In the genomic region with DNA sequence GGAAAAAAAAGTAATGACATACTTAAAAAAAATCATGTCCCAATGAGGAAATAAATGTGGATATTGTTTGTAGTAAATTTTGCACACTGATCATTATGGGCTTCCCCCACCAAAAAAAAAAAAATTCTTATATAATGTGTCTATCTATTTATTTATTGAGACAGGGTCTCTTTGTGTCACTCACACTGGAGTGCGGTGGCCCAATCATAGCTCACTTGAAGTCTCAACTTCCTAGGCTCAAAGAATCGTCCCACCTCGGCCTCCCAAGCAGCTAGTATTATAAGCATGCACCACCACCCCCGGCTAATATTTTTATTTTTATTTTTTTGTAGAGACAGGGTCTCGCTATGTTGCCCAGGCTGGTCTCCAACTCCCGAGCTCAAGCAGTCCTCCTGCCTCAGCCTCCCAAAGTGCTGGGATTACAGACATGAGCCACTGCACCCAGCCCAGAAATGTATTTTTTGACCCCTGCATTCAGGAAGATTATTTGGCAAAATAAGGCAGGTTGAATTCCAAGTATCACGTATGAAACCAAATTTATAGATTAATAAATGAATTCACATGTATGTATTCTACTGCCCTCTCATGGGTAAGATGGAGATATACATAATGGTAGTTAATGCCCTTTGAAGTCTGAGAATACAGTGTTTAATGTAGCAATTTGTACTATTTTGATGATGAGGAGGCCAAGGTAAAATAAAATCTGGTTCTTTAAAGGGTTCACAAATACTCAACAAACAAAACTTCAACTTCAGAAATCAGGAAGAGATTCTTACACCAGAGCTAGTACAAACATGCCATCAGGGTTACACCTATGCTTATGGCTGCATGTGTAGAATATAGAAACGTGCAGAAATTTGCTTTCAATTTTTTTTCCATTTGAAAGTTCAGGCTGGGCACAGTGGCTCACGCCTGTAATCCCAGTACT, we compare ENCODE assay signal across 9 cellular contexts. TPM values are rescaled to one million over a fixed set of nuclear protein-coding genes. Genes with fewer than 3 reads are reported as not detected.
DNase-seq lines count a peak whose midpoint lies in the region; ATAC-seq, FAIRE-seq and TF ChIP-seq lines count a peak whose summit lies in the region.
"Had no signal": no experiment of that assay in that cellular context is flagged by ENCODE, and none has a peak within 500 bp of the region (broad histone marks: within the 10 kb centered on the region; RNA-seq: fewer than 3 reads in every experiment).

No MANE protein-coding gene starts in this region.

- H3K36me3 ChIP-seq in CD4-positive, CD25-positive, alpha-beta regulatory T cell (ENCODE audit: control insufficient read depth, insufficient read depth, low read length), result no peaks in the 10 kb centered on the region
- no peaks in the 10 kb centered on the region for H3K36me3 ChIP-seq in HepG2 (replicated peaks in 1 of 2; ENCODE audit: control insufficient read depth in 1 of 2, insufficient read depth in 2 of 2, low read length in 2 of 2)
- no peaks in the 10 kb centered on the region for H3K36me3 ChIP-seq in HAP-1 (replicated peaks)

- H3K27ac ChIP-seq in CD4-positive, CD25-positive, alpha-beta regulatory T cell (ENCODE audit: insufficient read depth, low read length, poor library complexity, severe bottlenecking), result no peak overlapping the region
- no peak overlapping the region for H3K27ac ChIP-seq in HepG2 (ENCODE audit: extremely low read length, insufficient read depth, low read length)

- WGBS in HepG2 (ENCODE audit: low lambda C conversion rate), result 48% methylated on average over 9 of the region's 9 CpGs

- H3K4me1 Mint-ChIP-seq in CD4-positive, CD25-positive, alpha-beta regulatory T cell, result peaks cover 6 to 12% (median 9%) of the 10 kb centered on the region in 4 donors
- peaks cover 8% of the 10 kb centered on the region for H3K4me1 Mint-ChIP-seq in activated T-helper 1 cell treated with anti-CD3 and anti-CD28 coated beads, Interleukin-12 subunit alpha, Interleukin-12 subunit beta, Interleukin-2, Interleukin-4 antibody, amounts not matched to agents 30 ng/mL and 10 ng/mL and 1 ng/mL, durations not matched to agents 14 hours and 24 hours and 36 hours (ENCODE audit: low read depth)

- no peak for TF ChIP-seq RAD21 in HepG2 (CRISPR knock-in tag; IDR thresholded peaks at IDR 0.05)

- H3K9me3 Mint-ChIP-seq in CD4-positive, CD25-positive, alpha-beta regulatory T cell, result no peaks in the 10 kb centered on the region
- H3K9me3 Mint-ChIP-seq in activated T-helper 1 cell treated with anti-CD3 and anti-CD28 coated beads, Interleukin-12 subunit alpha, Interleukin-12 subunit beta, Interleukin-2, Interleukin-4 antibody, amounts not matched to agents 30 ng/mL and 10 ng/mL and 1 ng/mL, durations not matched to agents 14 hours and 24 hours and 36 hours, result no peaks in the 10 kb centered on the region

- BruUV-seq in HepG2 (replicated peaks; lab: Mats Ljungman, UMichigan), result no TSS peak

- peak overlapping the region in 2 of 4 donors; percentile 22 to 70 for H3K4me3 Mint-ChIP-seq in CD4-positive, CD25-positive, alpha-beta regulatory T cell
- peak overlapping the region; percentile 3 for H3K4me3 Mint-ChIP-seq in activated T-helper 1 cell treated with anti-CD3 and anti-CD28 coated beads, Interleukin-12 subunit alpha, Interleukin-12 subunit beta, Interleukin-2, Interleukin-4 antibody, amounts not matched to agents 30 ng/mL and 10 ng/mL and 1 ng/mL, durations not matched to agents 14 hours and 24 hours and 36 hours

- TF ChIP-seq EP300 in HepG2 (IDR thresholded peaks at IDR 0.05; ENCODE audit: low read depth in 2 of 2, low read length in 2 of 2) (no peak), HepG2 (CRISPR knock-in tag; IDR thresholded peaks at IDR 0.05; ENCODE audit: borderline replicate concordance) (no peak)

- CTCF ChIA-PET in HepG2 (lab: Yijun Ruan, JAX; ENCODE audit: low intra/inter-chr PET ratio, low total read pairs), result interaction anchor here (2.9 kb wide), 1 partner anchor 325 kb away, joined by 12 read pairs; no protein-coding TSS in a partner anchor

- H3K27me3 Mint-ChIP-seq in CD4-positive, CD25-positive, alpha-beta regulatory T cell, result peaks cover 62% of the 10 kb centered on the region
- peaks cover 48% of the 10 kb centered on the region for H3K27me3 Mint-ChIP-seq in activated T-helper 1 cell treated with anti-CD3 and anti-CD28 coated beads, Interleukin-12 subunit alpha, Interleukin-12 subunit beta, Interleukin-2, Interleukin-4 antibody, amounts not matched to agents 30 ng/mL and 10 ng/mL and 1 ng/mL, durations not matched to agents 14 hours and 24 hours and 36 hours (ENCODE audit: insufficient read depth)

- H3K27ac Mint-ChIP-seq in CD4-positive, CD25-positive, alpha-beta regulatory T cell, result no peak overlapping the region
- H3K27ac Mint-ChIP-seq in activated T-helper 1 cell treated with anti-CD3 and anti-CD28 coated beads, Interleukin-12 subunit alpha, Interleukin-12 subunit beta, Interleukin-2, Interleukin-4 antibody, amounts not matched to agents 30 ng/mL and 10 ng/mL and 1 ng/mL, durations not matched to agents 14 hours and 24 hours and 36 hours, result no peak overlapping the region

- H3K36me3 Mint-ChIP-seq in CD4-positive, CD25-positive, alpha-beta regulatory T cell, result no peaks in the 10 kb centered on the region
- no peaks in the 10 kb centered on the region for H3K36me3 Mint-ChIP-seq in activated T-helper 1 cell treated with anti-CD3 and anti-CD28 coated beads, Interleukin-12 subunit alpha, Interleukin-12 subunit beta, Interleukin-2, Interleukin-4 antibody, amounts not matched to agents 30 ng/mL and 10 ng/mL and 1 ng/mL, durations not matched to agents 14 hours and 24 hours and 36 hours (ENCODE audit: low read depth)

- no peaks in the 10 kb centered on the region for H3K9me3 ChIP-seq in CD4-positive, CD25-positive, alpha-beta regulatory T cell (ENCODE audit: control insufficient read depth in 2 of 2, low read length in 2 of 2)
- no peaks in the 10 kb centered on the region for H3K9me3 ChIP-seq in HepG2 (ENCODE audit: low read length)
- no peaks in the 10 kb centered on the region for H3K9me3 ChIP-seq in HAP-1

- TF ChIP-seq POLR2A in HepG2 (IDR thresholded peaks at IDR 0.05; ENCODE audit: insufficient read depth in 1 of 2, low read depth in 2 of 2, low read length in 2 of 2), result no peak

- peak in 2 of 3 donors; percentile 12 to 32 for DNase-seq in CD4-positive, CD25-positive, alpha-beta regulatory T cell
- peak; percentile 22 for DNase-seq in HT-29 (ENCODE audit: low spot score)
- no peak for DNase-seq in activated T-helper 1 cell treated with anti-CD3 and anti-CD28 coated beads, Interleukin-12 subunit alpha, Interleukin-12 subunit beta, Interleukin-2, Interleukin-4 antibody, amounts not matched to agents 30 ng/mL and 10 ng/mL and 1 ng/mL, durations not matched to agents 14 hours and 24 hours and 36 hours (ENCODE audit: low spot score)
- DNase-seq in HepG2 (ENCODE audit: low spot score), result no peak
- DNase-seq in HAP-1 (ENCODE audit: low spot score in 2 of 2), result no peak
- DNase-seq in T-helper 1 cell, result no peak

- no peak for FAIRE-seq in HepG2 (lab: Jason Lieb, UNC)

- H4K20me1 ChIP-seq in HepG2 (ENCODE audit: insufficient read depth, low read length), result no peaks in the 10 kb centered on the region

- in situ Hi-C loops in HepG2 (cut with HindIII; ENCODE audit: extremely low pct_ligation_motif_present, low pct_unique_long_range_greater_than_20kb), result no loop called here
- in situ Hi-C loops in HAP-1 (cut with MboI; ENCODE audit: low sequenced_read_pairs), result no loop called here

- no peak overlapping the region for H2AFZ ChIP-seq in HepG2 (ENCODE audit: low read length)

- intact Hi-C loops in activated T-helper 1 cell treated with anti-CD3 and anti-CD28 coated beads, Interleukin-12 subunit alpha, Interleukin-12 subunit beta, Interleukin-2, Interleukin-4 antibody, amounts not matched to agents 30 ng/mL and 10 ng/mL and 1 ng/mL, durations not matched to agents 14 hours and 24 hours and 36 hours (cut with micrococcal nuclease), result loop anchor here (2.0 kb wide), 1 partner anchor 160 kb away; a partner anchor contains a TSS
- intact Hi-C loops in HepG2 (cut with micrococcal nuclease; ENCODE audit: unreplicated experiment), result loop anchor here (2.0 kb wide), 1 partner anchor 324 kb away; no protein-coding TSS in a partner anchor

- no peak overlapping the region for H3K4me3 ChIP-seq in CD4-positive, CD25-positive, alpha-beta regulatory T cell (ENCODE audit: low read depth, low read length)
- H3K4me3 ChIP-seq in HepG2 (replicated peaks in 1 of 3; ENCODE audit: insufficient read depth in 1 of 3, low read depth in 2 of 3, low read length in 3 of 3) (no peak overlapping the region), HAP-1 (no peak overlapping the region)

- H3K79me2 ChIP-seq in HepG2 (ENCODE audit: insufficient read depth, low read length), result no peaks in the 10 kb centered on the region

- H3K27me3 ChIP-seq in CD4-positive, CD25-positive, alpha-beta regulatory T cell (ENCODE audit: control insufficient read depth, insufficient read depth, low read length), result peaks cover 23% of the 10 kb centered on the region
- H3K27me3 ChIP-seq in HepG2 (ENCODE audit: control insufficient read depth in 1 of 2, insufficient read depth in 2 of 2, low read length in 2 of 2) (peaks cover 0 to 29% of the 10 kb centered on the region in 2 experiments; a peak in 1 of 5 replicates), HAP-1 (ENCODE audit: low read depth) (0 out of 2 replicates have a peak, but pooled peaks cover 3% of the 10 kb centered on the region)

- no peak overlapping the region for H3K9ac ChIP-seq in HepG2 (ENCODE audit: insufficient read depth, low read depth, low read length)

- H3K4me2 ChIP-seq in HepG2 (ENCODE audit: low read depth, low read length), result no peak overlapping the region; the same call in 1 of the 2 replicates

- peaks cover 14% of the 10 kb centered on the region for H3K4me1 ChIP-seq in CD4-positive, CD25-positive, alpha-beta regulatory T cell (ENCODE audit: control insufficient read depth, insufficient read depth, low read length, poor library complexity, severe bottlenecking)
- H3K4me1 ChIP-seq in HepG2 (ENCODE audit: insufficient read depth, low read length) (peaks cover 17% of the 10 kb centered on the region), HAP-1 (peaks cover 6% of the 10 kb centered on the region)

- TF ChIP-seq CTCF in HepG2 (CRISPR knock-in tag; IDR thresholded peaks at IDR 0.05), result no peak

- ATAC-seq in CD4-positive, CD25-positive, alpha-beta regulatory T cell (ENCODE audit: low read depth in 2 of 2), result no peak
- ATAC-seq in HepG2, result no peak
- ATAC-seq in activated CD4-positive, CD25-positive, alpha-beta regulatory T cell treated with anti-CD3 and anti-CD28 coated beads, Interleukin-2, amount 50 U/mL, for 24 hours, result no peak
- no peak for ATAC-seq in GM19397 (IDR thresholded peaks at IDR 0.05; ENCODE audit: unreplicated experiment)

- POLR2A ChIA-PET in HepG2 (lab: Yijun Ruan, JAX), result no interaction called here

RNA-seq across cellular contexts. Expression of a gene that starts 1.4 kb away (rescaled TPM):
- 2.2 TPM for total RNA-seq in CD4-positive, CD25-positive, alpha-beta regulatory T cell
- under 1 TPM in 3 of 4 donors, not detected in 1; 0.11 to 0.78 (median 0.25) TPM for polyA plus RNA-seq in CD4-positive, CD25-positive, alpha-beta regulatory T cell
- not detected in 2 replicates for total RNA-seq in HT-29 (2014; rRNA removed; shearing (Covaris generic))
- 0.16 and 0.24 TPM in 2 replicates for total RNA-seq in activated T-helper 1 cell treated with anti-CD3 and anti-CD28 coated beads, Interleukin-12 subunit alpha, Interleukin-12 subunit beta, Interleukin-2, Interleukin-4 antibody, amounts not matched to agents 30 ng/mL and 10 ng/mL and 1 ng/mL, durations not matched to agents 14 hours and 24 hours and 36 hours
- 0.25 and 0.33 TPM in 2 replicates for total RNA-seq in HepG2 (2016; rRNA removed; fragmentation: Illumina TruSeq; extraction: Trizol)
- 0.09 TPM in 1 of 2 replicates, not detected in the other for total RNA-seq in HepG2 (2016; cell fraction: cytosol; rRNA removed; fragmentation: Illumina TruSeq; extraction: Trizol; ENCODE audit: low read depth)
- total RNA-seq in HepG2 (2016; cell fraction: insoluble cytoplasmic fraction; rRNA removed; fragmentation: Illumina TruSeq; extraction: Trizol), result 0.26 and 0.28 TPM in 2 replicates
- total RNA-seq in HepG2 (2016; cell fraction: membrane; rRNA removed; fragmentation: Illumina TruSeq; extraction: Trizol), result 0.14 and 0.19 TPM in 2 replicates
- total RNA-seq in HepG2 (2016; cell fraction: nucleus; rRNA removed; fragmentation: Illumina TruSeq; extraction: Trizol), result 0.13 and 0.34 TPM in 2 replicates
- 0.07 and 0.08 TPM in 2 replicates for polyA plus RNA-seq in HepG2 (2011; rRNA removed)
- polyA plus RNA-seq in HepG2 (2011; cell fraction: cytosol; rRNA removed), result 0.08 TPM in 2 replicates
- 0.10 and 0.13 TPM in 2 replicates for polyA plus RNA-seq in HepG2 (2011; cell fraction: nucleus; rRNA removed)
- polyA plus RNA-seq in HepG2 (2012), result 0.11 and 0.32 TPM in 2 replicates
- not detected in 2 replicates for polyA plus RNA-seq in HepG2 (2016; cell fraction: cytosol; fragmentation: Illumina TruSeq; extraction: Trizol; ENCODE audit: low read depth)
- 0.10 and 0.14 TPM in 2 replicates for polyA plus RNA-seq in HepG2 (2016; cell fraction: insoluble cytoplasmic fraction; fragmentation: Illumina TruSeq; extraction: Trizol; ENCODE audit: low read depth)
- 0.09 and 0.16 TPM in 2 replicates for polyA plus RNA-seq in HepG2 (2016; cell fraction: membrane; fragmentation: Illumina TruSeq; extraction: Trizol; ENCODE audit: low read depth)
- polyA plus RNA-seq in HepG2 (2016; cell fraction: nucleus; fragmentation: Illumina TruSeq; extraction: Trizol; ENCODE audit: insufficient read depth, low read depth), result 0.22 and 0.60 TPM in 2 replicates
- polyA minus RNA-seq in HepG2 (2011; rRNA and poly(A)+ RNA removed; ENCODE audit: low replicate concordance), result 0.20 and 3.4 TPM in 2 replicates
- polyA minus RNA-seq in HepG2 (2011; cell fraction: cytosol; rRNA and poly(A)+ RNA removed), result 0.20 TPM in 1 of 2 replicates, not detected in the other
- 0.12 and 0.26 TPM in 2 replicates for polyA minus RNA-seq in HepG2 (2011; cell fraction: nucleus; rRNA and poly(A)+ RNA removed)

RNA-seq across cellular contexts. Expression of a gene that starts 24.1 kb away (rescaled TPM):
- 0.69 TPM for total RNA-seq in CD4-positive, CD25-positive, alpha-beta regulatory T cell
- polyA plus RNA-seq in CD4-positive, CD25-positive, alpha-beta regulatory T cell, result not detected
- not detected in 2 replicates for total RNA-seq in HT-29 (2014; rRNA removed; shearing (Covaris generic))
- 0.56 TPM in 1 of 2 replicates, not detected in the other for total RNA-seq in activated T-helper 1 cell treated with anti-CD3 and anti-CD28 coated beads, Interleukin-12 subunit alpha, Interleukin-12 subunit beta, Interleukin-2, Interleukin-4 antibody, amounts not matched to agents 30 ng/mL and 10 ng/mL and 1 ng/mL, durations not matched to agents 14 hours and 24 hours and 36 hours
- not detected in 2 replicates for total RNA-seq in HepG2 (2016; rRNA removed; fragmentation: Illumina TruSeq; extraction: Trizol)
- not detected in 2 replicates for total RNA-seq in HepG2 (2016; cell fraction: cytosol; rRNA removed; fragmentation: Illumina TruSeq; extraction: Trizol; ENCODE audit: low read depth)
- total RNA-seq in HepG2 (2016; cell fraction: insoluble cytoplasmic fraction; rRNA removed; fragmentation: Illumina TruSeq; extraction: Trizol), result not detected in 2 replicates
- total RNA-seq in HepG2 (2016; cell fraction: membrane; rRNA removed; fragmentation: Illumina TruSeq; extraction: Trizol), result not detected in 2 replicates
- total RNA-seq in HepG2 (2016; cell fraction: nucleus; rRNA removed; fragmentation: Illumina TruSeq; extraction: Trizol), result not detected in 2 replicates
- not detected in 2 replicates for polyA plus RNA-seq in HepG2 (2011; rRNA removed)
- not detected in 2 replicates for polyA plus RNA-seq in HepG2 (2011; cell fraction: cytosol; rRNA removed)
- not detected in 2 replicates for polyA plus RNA-seq in HepG2 (2011; cell fraction: nucleus; rRNA removed)
- not detected in 2 replicates for polyA plus RNA-seq in HepG2 (2012)
- not detected in 2 replicates for polyA plus RNA-seq in HepG2 (2016; cell fraction: cytosol; fragmentation: Illumina TruSeq; extraction: Trizol; ENCODE audit: low read depth)
- polyA plus RNA-seq in HepG2 (2016; cell fraction: insoluble cytoplasmic fraction; fragmentation: Illumina TruSeq; extraction: Trizol; ENCODE audit: low read depth), result not detected in 2 replicates
- not detected in 2 replicates for polyA plus RNA-seq in HepG2 (2016; cell fraction: membrane; fragmentation: Illumina TruSeq; extraction: Trizol; ENCODE audit: low read depth)
- polyA plus RNA-seq in HepG2 (2016; cell fraction: nucleus; fragmentation: Illumina TruSeq; extraction: Trizol; ENCODE audit: insufficient read depth, low read depth), result not detected in 2 replicates
- 0.33 TPM in 1 of 2 replicates, not detected in the other for polyA minus RNA-seq in HepG2 (2011; rRNA and poly(A)+ RNA removed; ENCODE audit: low replicate concordance)
- not detected in 2 replicates for polyA minus RNA-seq in HepG2 (2011; cell fraction: cytosol; rRNA and poly(A)+ RNA removed)
- not detected in 2 replicates for polyA minus RNA-seq in HepG2 (2011; cell fraction: nucleus; rRNA and poly(A)+ RNA removed)
- polyA plus RNA-seq: urinary bladder had no signal

RNA-seq across cellular contexts. Expression of a gene that starts 45.3 kb away (rescaled TPM):
- 33.6 TPM for total RNA-seq in CD4-positive, CD25-positive, alpha-beta regulatory T cell
- polyA plus RNA-seq in CD4-positive, CD25-positive, alpha-beta regulatory T cell, result 10 to 100 TPM; 25.4 to 35.8 (median 27.6) TPM
- 20.9 and 22.6 TPM in 2 replicates for total RNA-seq in HT-29 (2014; rRNA removed; shearing (Covaris generic))
- total RNA-seq in activated T-helper 1 cell treated with anti-CD3 and anti-CD28 coated beads, Interleukin-12 subunit alpha, Interleukin-12 subunit beta, Interleukin-2, Interleukin-4 antibody, amounts not matched to agents 30 ng/mL and 10 ng/mL and 1 ng/mL, durations not matched to agents 14 hours and 24 hours and 36 hours, result 57.5 and 62.1 TPM in 2 replicates
- 58.8 and 96.2 TPM in 2 replicates for total RNA-seq in HepG2 (2016; rRNA removed; fragmentation: Illumina TruSeq; extraction: Trizol)
- 8.6 and 9.7 TPM in 2 replicates for total RNA-seq in HepG2 (2016; cell fraction: cytosol; rRNA removed; fragmentation: Illumina TruSeq; extraction: Trizol; ENCODE audit: low read depth)
- 58.1 and 100 TPM in 2 replicates for total RNA-seq in HepG2 (2016; cell fraction: insoluble cytoplasmic fraction; rRNA removed; fragmentation: Illumina TruSeq; extraction: Trizol)
- 44.9 and 45.2 TPM in 2 replicates for total RNA-seq in HepG2 (2016; cell fraction: membrane; rRNA removed; fragmentation: Illumina TruSeq; extraction: Trizol)
- total RNA-seq in HepG2 (2016; cell fraction: nucleus; rRNA removed; fragmentation: Illumina TruSeq; extraction: Trizol), result 26.3 and 29.5 TPM in 2 replicates
- polyA plus RNA-seq in HepG2 (2011; rRNA removed), result 26.9 and 38.6 TPM in 2 replicates
- polyA plus RNA-seq in HepG2 (2011; cell fraction: cytosol; rRNA removed), result 16.4 and 26.5 TPM in 2 replicates
- polyA plus RNA-seq in HepG2 (2011; cell fraction: nucleus; rRNA removed), result 5.8 and 7.9 TPM in 2 replicates
- polyA plus RNA-seq in HepG2 (2012), result 27.6 and 33.3 TPM in 2 replicates
- polyA plus RNA-seq in HepG2 (2016; cell fraction: cytosol; fragmentation: Illumina TruSeq; extraction: Trizol; ENCODE audit: low read depth), result 7.5 and 9.2 TPM in 2 replicates
- polyA plus RNA-seq in HepG2 (2016; cell fraction: insoluble cytoplasmic fraction; fragmentation: Illumina TruSeq; extraction: Trizol; ENCODE audit: low read depth), result 91.0 and 103 TPM in 2 replicates
- 30.3 and 31.9 TPM in 2 replicates for polyA plus RNA-seq in HepG2 (2016; cell fraction: membrane; fragmentation: Illumina TruSeq; extraction: Trizol; ENCODE audit: low read depth)
- polyA plus RNA-seq in HepG2 (2016; cell fraction: nucleus; fragmentation: Illumina TruSeq; extraction: Trizol; ENCODE audit: insufficient read depth, low read depth), result 33.7 and 34.2 TPM in 2 replicates
- polyA minus RNA-seq in HepG2 (2011; rRNA and poly(A)+ RNA removed; ENCODE audit: low replicate concordance), result 19.6 and 37.8 TPM in 2 replicates
- 37.4 and 37.5 TPM in 2 replicates for polyA minus RNA-seq in HepG2 (2011; cell fraction: cytosol; rRNA and poly(A)+ RNA removed)
- polyA minus RNA-seq in HepG2 (2011; cell fraction: nucleus; rRNA and poly(A)+ RNA removed), result 24.2 and 29.1 TPM in 2 replicates

Comparison
In these comparisons a context has a peak if more than half of its experiments do, and no peak if none do; other contexts are left out.
1. DNase-seq: peak in CD4-positive, CD25-positive, alpha-beta regulatory T cell (2 of 3) and HT-29 (single experiment); none in activated T-helper 1 cell treated with anti-CD3 and anti-CD28 coated beads, Interleukin-12 subunit alpha, Interleukin-12 subunit beta, Interleukin-2, Interleukin-4 antibody, amounts not matched to agents 30 ng/mL and 10 ng/mL and 1 ng/mL, durations not matched to agents 14 hours and 24 hours and 36 hours (single experiment), HepG2 (single experiment), HAP-1 (0 of 2) and T-helper 1 cell (0 of 5).